Comparison of ENCODE assay signal across 20 cellular contexts in the genomic region with DNA sequence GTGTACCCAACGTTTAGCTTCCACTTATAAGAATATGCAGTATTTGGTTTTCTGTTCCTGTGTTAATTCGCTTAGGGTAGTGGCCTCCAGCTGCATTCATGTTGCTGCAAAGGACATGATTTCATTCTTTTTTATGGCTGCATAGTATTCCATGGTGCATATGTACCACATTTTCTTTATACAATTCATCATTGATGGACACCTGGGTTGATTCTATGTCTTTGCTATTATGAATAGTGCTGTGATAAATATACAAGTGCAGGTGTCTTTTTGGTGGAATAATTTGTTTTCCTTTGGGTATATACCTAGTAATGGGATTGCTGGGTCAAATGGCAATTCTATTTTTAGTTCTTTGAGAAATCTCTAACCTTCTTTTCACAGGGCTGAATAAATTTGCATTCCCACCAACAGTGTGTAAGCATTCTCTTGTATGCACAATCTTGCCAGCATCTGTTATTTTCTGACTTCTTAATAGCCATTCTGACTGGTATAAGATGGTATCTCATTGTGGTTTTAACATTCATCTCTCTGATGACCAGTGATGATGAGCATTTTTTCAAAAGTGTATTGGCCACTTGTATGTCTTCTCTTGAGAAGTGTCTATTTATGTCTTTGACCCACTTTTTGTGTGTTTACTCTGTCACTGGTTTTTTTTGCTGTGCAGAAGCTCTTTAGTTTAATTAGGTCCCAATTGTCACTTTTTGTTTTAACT.
A peak's percentile ranks its signal among the peaks of the same experiment; 100 is the strongest.
DNase-seq lines count a peak whose midpoint lies in the region; ATAC-seq and TF ChIP-seq lines count a peak whose summit lies in the region.
"Had no signal": no experiment of that assay in that cellular context is flagged by ENCODE, and none has a peak within 500 bp of the region (broad histone marks: within the 10 kb centered on the region; RNA-seq: fewer than 3 reads in every experiment).

No MANE protein-coding gene starts in this region.

- ATAC-seq in activated CD8-positive, alpha-beta memory T cell treated with anti-CD3 and anti-CD28 coated beads, Interleukin-2, amount 10 ng/mL, durations not matched to agents 7 days and 5 days: no peak
- peak; percentile 38 for ATAC-seq in stimulated activated effector memory CD8-positive, alpha-beta T cell treated with anti-CD3 and anti-CD28 coated beads, Interleukin-12 subunit alpha, Interleukin-12 subunit beta, amount 100 ng/mL, for 72 hours
- no peak for ATAC-seq in GM21737 (IDR thresholded peaks at IDR 0.05; ENCODE audit: unreplicated experiment)
- ATAC-seq: HCT116 had no signal

- no peak overlapping the region for H3K27ac ChIP-seq in prostate gland
- H3K27ac ChIP-seq: parathyroid adenoma had no signal

- no peaks in the 10 kb centered on the region for H3K9me3 ChIP-seq in prostate gland
- H3K9me3 ChIP-seq: SK-N-SH had no signal

- no peaks in the 10 kb centered on the region for H3K36me3 ChIP-seq in prostate gland

- intact Hi-C loops in prostate gland (cut with DNase I): no loop called here

- H3K27me3 ChIP-seq in prostate gland (replicated peaks; ENCODE audit: insufficient read depth): no peaks in the 10 kb centered on the region

- WGBS in prostate gland: 83% methylated on average over 2 of the region's 2 CpGs

- H3K4me3 Mint-ChIP-seq in activated CD8-positive, alpha-beta memory T cell treated with anti-CD3 and anti-CD28 coated beads, Interleukin-2, amount 10 ng/mL, durations not matched to agents 7 days and 5 days: no peak overlapping the region
- H3K4me3 Mint-ChIP-seq in stimulated activated effector memory CD8-positive, alpha-beta T cell treated with anti-CD3 and anti-CD28 coated beads, Interleukin-12 subunit alpha, Interleukin-12 subunit beta, amount 100 ng/mL, for 72 hours: peak overlapping the region; percentile 67
- H3K4me3 Mint-ChIP-seq: nephron had no signal

- no peak for DNase-seq in activated CD8-positive, alpha-beta memory T cell treated with anti-CD3 and anti-CD28 coated beads, Interleukin-2, amount 10 ng/mL, durations not matched to agents 7 days and 5 days
- no peak for DNase-seq in activated CD8-positive, alpha-beta memory T cell treated with anti-CD3 and anti-CD28 coated beads for 24 hours
- DNase-seq in RPMI7951 (ENCODE audit: low read depth): peak; percentile 6
- peak; percentile 6 for DNase-seq in amniotic epithelial cell (ENCODE audit: low read depth)
- DNase-seq in stimulated activated effector memory CD8-positive, alpha-beta T cell treated with anti-CD3 and anti-CD28 coated beads, Interleukin-12 subunit alpha, Interleukin-12 subunit beta, amount 100 ng/mL, for 72 hours (ENCODE audit: low spot score in 2 of 2): no peak
- no peak for DNase-seq in DMS153 (lab: John Stamatoyannopoulos, UW)
- DNase-seq in prostate gland (ENCODE audit: low spot score): no peak
- DNase-seq: activated CD4-positive, alpha-beta T cell treated with anti-CD3 and anti-CD28 coated beads, Interleukin-2, amount 50 U/mL, for 1 hour; activated T-cell treated with anti-CD3 and anti-CD28 coated beads, Interleukin-2, amount 50 U/mL, for 48 hours; C1 segment of cervical spinal cord; cortex of kidney; DMS 273 treated with DMSO at 0.1 percent for 48 hours; NCI-H2029 treated with DMSO at 0.1 percent for 48 hours; NCI-H446 treated with DMSO at 0.1 percent for 48 hours; NK-92 treated with Interleukin-12 subunit alpha and Interleukin-12 subunit beta, amount 100 ng/mL, for 24 hours; SK-N-SH had no signal

- no peaks in the 10 kb centered on the region for H3K27me3 Mint-ChIP-seq in activated CD8-positive, alpha-beta memory T cell treated with anti-CD3 and anti-CD28 coated beads, Interleukin-2, amount 10 ng/mL, durations not matched to agents 7 days and 5 days

- no peaks in the 10 kb centered on the region for H3K9me3 Mint-ChIP-seq in activated CD8-positive, alpha-beta memory T cell treated with anti-CD3 and anti-CD28 coated beads, Interleukin-2, amount 10 ng/mL, durations not matched to agents 7 days and 5 days (ENCODE audit: low read depth)
- peaks cover 2% of the 10 kb centered on the region for H3K9me3 Mint-ChIP-seq in stimulated activated effector memory CD8-positive, alpha-beta T cell treated with anti-CD3 and anti-CD28 coated beads, Interleukin-12 subunit alpha, Interleukin-12 subunit beta, amount 100 ng/mL, for 72 hours
- H3K9me3 Mint-ChIP-seq: nephron had no signal

- H3K36me3 Mint-ChIP-seq in activated CD8-positive, alpha-beta memory T cell treated with anti-CD3 and anti-CD28 coated beads, Interleukin-2, amount 10 ng/mL, durations not matched to agents 7 days and 5 days: peaks cover 59% of the 10 kb centered on the region
- H3K36me3 Mint-ChIP-seq in stimulated activated effector memory CD8-positive, alpha-beta T cell treated with anti-CD3 and anti-CD28 coated beads, Interleukin-12 subunit alpha, Interleukin-12 subunit beta, amount 100 ng/mL, for 72 hours: peaks cover 37% of the 10 kb centered on the region

- TF ChIP-seq CTCF in prostate gland (IDR thresholded peaks at IDR 0.05): no peak

- no peak for TF ChIP-seq POLR2A in prostate gland (IDR thresholded peaks at IDR 0.05)

- H3K4me3 ChIP-seq in prostate gland: no peak overlapping the region

- H3K4me1 Mint-ChIP-seq in activated CD8-positive, alpha-beta memory T cell treated with anti-CD3 and anti-CD28 coated beads, Interleukin-2, amount 10 ng/mL, durations not matched to agents 7 days and 5 days: peaks cover 91% of the 10 kb centered on the region
- H3K4me1 Mint-ChIP-seq in stimulated activated effector memory CD8-positive, alpha-beta T cell treated with anti-CD3 and anti-CD28 coated beads, Interleukin-12 subunit alpha, Interleukin-12 subunit beta, amount 100 ng/mL, for 72 hours: peaks cover 92% of the 10 kb centered on the region

- CTCF ChIA-PET in activated CD8-positive, alpha-beta memory T cell treated with anti-CD3 and anti-CD28 coated beads, Interleukin-2, amount 10 ng/mL, durations not matched to agents 7 days and 5 days (lab: Charles Lee): interaction anchor here (1.0 to 24.9 kb wide), 5 partner anchors 49 to 140 kb away, joined by 3 to 444 read pairs (median 3); a partner anchor contains a TSS

- no peaks in the 10 kb centered on the region for H3K4me1 ChIP-seq in prostate gland (replicated peaks)

- peak overlapping the region; percentile 87 for H3K27ac Mint-ChIP-seq in activated CD8-positive, alpha-beta memory T cell treated with anti-CD3 and anti-CD28 coated beads, Interleukin-2, amount 10 ng/mL, durations not matched to agents 7 days and 5 days
- peak overlapping the region; percentile 95 for H3K27ac Mint-ChIP-seq in stimulated activated effector memory CD8-positive, alpha-beta T cell treated with anti-CD3 and anti-CD28 coated beads, Interleukin-12 subunit alpha, Interleukin-12 subunit beta, amount 100 ng/mL, for 72 hours
- H3K27ac Mint-ChIP-seq: nephron had no signal

Comparison
In these comparisons a context has a peak if more than half of its experiments do, and no peak if none do; other contexts are left out.
1. DNase-seq: peak in RPMI7951 (single experiment) and amniotic epithelial cell (single experiment); none in activated CD8-positive, alpha-beta memory T cell treated with anti-CD3 and anti-CD28 coated beads, Interleukin-2, amount 10 ng/mL, durations not matched to agents 7 days and 5 days (single experiment), activated CD8-positive, alpha-beta memory T cell treated with anti-CD3 and anti-CD28 coated beads for 24 hours (single experiment), stimulated activated effector memory CD8-positive, alpha-beta T cell treated with anti-CD3 and anti-CD28 coated beads, Interleukin-12 subunit alpha, Interleukin-12 subunit beta, amount 100 ng/mL, for 72 hours (0 of 2), DMS153 (single experiment) and prostate gland (single experiment).